ENCODE assay signal across 16 cellular contexts in the genomic region with DNA sequence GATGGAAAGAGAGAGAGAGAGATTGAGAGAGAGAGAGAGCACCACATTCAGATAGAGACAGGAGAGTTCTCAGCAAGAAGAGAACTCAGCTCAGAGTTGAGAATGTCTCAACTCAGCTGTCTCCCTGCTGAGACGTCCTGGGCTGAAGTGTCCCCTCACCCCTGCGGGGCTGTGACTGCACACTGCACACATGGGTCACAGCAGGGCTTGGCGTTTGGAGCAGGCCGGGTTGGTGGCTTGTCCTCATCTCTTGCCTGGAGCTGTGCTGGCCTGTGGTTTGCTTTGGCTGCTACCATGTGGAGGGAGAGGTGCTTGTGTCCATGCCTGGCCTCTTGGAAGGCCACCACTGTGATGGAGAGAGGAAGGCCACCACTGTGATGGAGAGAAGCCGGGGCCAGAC.
"Had no signal": no experiment of that assay in that cellular context is flagged by ENCODE, and none has a peak within 500 bp of the region (broad histone marks: within the 10 kb centered on the region; RNA-seq: fewer than 3 reads in every experiment).

No MANE protein-coding gene starts in this region.

- H3K27ac Mint-ChIP-seq: activated CD4-positive, alpha-beta memory T cell treated with anti-CD3 and anti-CD28 coated beads for 36 hours; activated naive CD8-positive, alpha-beta T cell; dendritic cell treated with granulocyte-macrophage colony-stimulating factor and Interleukin-4, amounts not matched to agents 40 ng/mL and 50 ng/mL, for 4 days; memory B cell had no signal

- H3K27ac ChIP-seq: ovary, psoas muscle, stomach, testis, upper lobe of right lung had no signal

- ATAC-seq: left ventricle myocardium superior, psoas muscle, right cardiac atrium had no signal

- H3K9me3 Mint-ChIP-seq: activated CD4-positive, alpha-beta memory T cell treated with anti-CD3 and anti-CD28 coated beads for 36 hours; dendritic cell treated with granulocyte-macrophage colony-stimulating factor and Interleukin-4, amounts not matched to agents 40 ng/mL and 50 ng/mL, for 4 days; memory B cell; nephron had no signal

- H3K36me3 Mint-ChIP-seq: activated naive CD8-positive, alpha-beta T cell had no signal

- DNase-seq: activated CD4-positive, alpha-beta memory T cell treated with anti-CD3 and anti-CD28 coated beads for 36 hours; activated CD4-positive, alpha-beta T cell treated with anti-CD3 and anti-CD28 coated beads for 4 hours; effector memory CD4-positive, alpha-beta T cell; left ventricle myocardium superior; ovary; psoas muscle; stimulated activated CD4-positive, alpha-beta T cell treated with anti-CD3 and anti-CD28 coated beads, Interleukin-2, amount 100 ng/mL, for 24 hours; stomach; T-helper 2 cell; testis; upper lobe of right lung had no signal

- H3K4me1 Mint-ChIP-seq: memory B cell had no signal

- H3K4me3 Mint-ChIP-seq: activated CD4-positive, alpha-beta memory T cell treated with anti-CD3 and anti-CD28 coated beads for 36 hours; activated naive CD8-positive, alpha-beta T cell; dendritic cell treated with granulocyte-macrophage colony-stimulating factor and Interleukin-4, amounts not matched to agents 40 ng/mL and 50 ng/mL, for 4 days; memory B cell; nephron had no signal

- H3K27me3 Mint-ChIP-seq: activated CD4-positive, alpha-beta memory T cell treated with anti-CD3 and anti-CD28 coated beads for 36 hours; activated naive CD8-positive, alpha-beta T cell; memory B cell had no signal
